Comparison of ENCODE assay signal across 21 cellular contexts in the genomic region with DNA sequence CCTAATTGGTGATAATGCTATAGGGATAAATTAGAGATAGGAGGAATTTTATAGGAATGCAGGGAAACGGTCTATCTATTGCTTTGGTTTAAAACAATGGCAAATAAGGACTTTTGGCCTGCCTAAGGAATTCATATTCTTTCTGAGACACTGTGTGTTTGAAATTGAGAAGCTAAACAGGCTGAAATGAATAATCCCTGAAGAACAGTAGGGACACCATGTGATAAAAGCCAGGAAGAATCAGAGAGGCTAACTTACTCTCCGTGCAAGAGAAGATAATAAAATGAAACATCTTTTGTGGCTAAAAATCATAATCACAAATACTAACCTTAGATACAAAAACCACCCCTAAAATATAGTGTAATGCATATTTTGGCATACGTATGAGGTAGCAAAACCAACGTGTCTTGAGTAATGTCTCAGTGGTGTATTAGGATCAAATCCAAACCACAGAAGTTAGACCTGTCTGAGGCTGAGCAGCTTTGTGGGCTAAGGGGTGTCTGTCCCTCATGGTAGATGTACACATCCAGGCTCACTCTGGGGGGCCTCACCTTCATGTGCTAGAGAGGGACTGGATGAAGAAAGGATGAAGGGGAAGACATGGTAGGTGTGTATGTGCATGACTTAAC.
DNase-seq lines count a peak whose midpoint lies in the region; ATAC-seq and TF ChIP-seq lines count a peak whose summit lies in the region.
"Had no signal": no experiment of that assay in that cellular context is flagged by ENCODE, and none has a peak within 500 bp of the region (broad histone marks: within the 10 kb centered on the region; RNA-seq: fewer than 3 reads in every experiment).

No MANE protein-coding gene starts in this region.

- ATAC-seq in HG03442 (IDR thresholded peaks at IDR 0.05; ENCODE audit: unreplicated experiment), result no peak
- ATAC-seq: natural killer cell; stimulated activated effector memory CD8-positive, alpha-beta T cell treated with anti-CD3 and anti-CD28 coated beads, Interleukin-12 subunit alpha, Interleukin-12 subunit beta, amount 100 ng/mL, for 72 hours had no signal

- no peak overlapping the region for H3K4me3 Mint-ChIP-seq in mesothelial cell of epicardium
- H3K4me3 Mint-ChIP-seq: activated CD4-positive, alpha-beta memory T cell treated with anti-CD3 and anti-CD28 coated beads, Interleukin-2, amount 10 ng/mL, durations not matched to agents 7 days and 5 days; activated naive CD4-positive, alpha-beta T cell treated with anti-CD3 and anti-CD28 coated beads, Interleukin-2, amount 50 U/mL, for 24 hours; CD4-positive, CD25-positive, alpha-beta regulatory T cell; natural killer cell; stimulated activated effector memory CD8-positive, alpha-beta T cell treated with anti-CD3 and anti-CD28 coated beads, Interleukin-12 subunit alpha, Interleukin-12 subunit beta, amount 100 ng/mL, for 72 hours had no signal

- no peaks in the 10 kb centered on the region for H3K36me3 Mint-ChIP-seq in mesothelial cell of epicardium
- H3K36me3 Mint-ChIP-seq: activated naive CD4-positive, alpha-beta T cell treated with anti-CD3 and anti-CD28 coated beads, Interleukin-2, amount 50 U/mL, for 24 hours; CD4-positive, CD25-positive, alpha-beta regulatory T cell; natural killer cell; stimulated activated effector memory CD8-positive, alpha-beta T cell treated with anti-CD3 and anti-CD28 coated beads, Interleukin-12 subunit alpha, Interleukin-12 subunit beta, amount 100 ng/mL, for 72 hours had no signal

- H3K9me3 Mint-ChIP-seq in mesothelial cell of epicardium, result no peaks in the 10 kb centered on the region
- H3K9me3 Mint-ChIP-seq: activated CD4-positive, alpha-beta memory T cell treated with anti-CD3 and anti-CD28 coated beads, Interleukin-2, amount 10 ng/mL, durations not matched to agents 7 days and 5 days; activated naive CD4-positive, alpha-beta T cell treated with anti-CD3 and anti-CD28 coated beads, Interleukin-2, amount 50 U/mL, for 24 hours; CD4-positive, CD25-positive, alpha-beta regulatory T cell; natural killer cell; stimulated activated effector memory CD8-positive, alpha-beta T cell treated with anti-CD3 and anti-CD28 coated beads, Interleukin-12 subunit alpha, Interleukin-12 subunit beta, amount 100 ng/mL, for 72 hours had no signal

- H3K27ac ChIP-seq in brain microvascular endothelial cell, result peak overlapping the region; percentile 97
- H3K27ac ChIP-seq: tibial nerve had no signal

- DNase-seq in A172 (ENCODE audit: low spot score) (peak; percentile 46), HS-5 (ENCODE audit: low read depth) (peak; percentile 18), brain microvascular endothelial cell (peak; percentile 82), mesothelial cell of epicardium (ENCODE audit: low spot score in 2 of 2, unreplicated experiment in 2 of 2) (no peak), NOMO-1 treated with dmso at 0.1 percent for 144 hours (lab: John Stamatoyannopoulos, UW; ENCODE audit: unreplicated experiment) (no peak), NCI-H2081 (lab: John Stamatoyannopoulos, UW) (no peak)
- DNase-seq in stimulated activated CD8-positive, alpha-beta memory T cell treated with anti-CD3 and anti-CD28 coated beads, Interleukin-4, amount 100 ng/mL, for 48 hours, result no peak
- DNase-seq: activated CD4-positive, alpha-beta memory T cell treated with anti-CD3 and anti-CD28 coated beads, Interleukin-2, amount 10 ng/mL, durations not matched to agents 7 days and 5 days; activated T-cell treated with anti-CD3 and anti-CD28 coated beads, Interleukin-2, amount 50 U/mL, for 1 hour; CD4-positive, CD25-positive, alpha-beta regulatory T cell; DMS153; erythroblast; kidney; natural killer cell; NCI-H2029; NCI-H510A treated with DMSO at 0.1 percent for 48 hours; T-helper 1 cell had no signal

- no peaks in the 10 kb centered on the region for H3K27me3 ChIP-seq in brain microvascular endothelial cell (replicated peaks)
- H3K27me3 ChIP-seq: tibial nerve had no signal

- peak overlapping the region; percentile 75 for H3K27ac Mint-ChIP-seq in mesothelial cell of epicardium
- H3K27ac Mint-ChIP-seq: activated CD4-positive, alpha-beta memory T cell treated with anti-CD3 and anti-CD28 coated beads, Interleukin-2, amount 10 ng/mL, durations not matched to agents 7 days and 5 days; activated naive CD4-positive, alpha-beta T cell treated with anti-CD3 and anti-CD28 coated beads, Interleukin-2, amount 50 U/mL, for 24 hours; CD4-positive, CD25-positive, alpha-beta regulatory T cell; natural killer cell; stimulated activated effector memory CD8-positive, alpha-beta T cell treated with anti-CD3 and anti-CD28 coated beads, Interleukin-12 subunit alpha, Interleukin-12 subunit beta, amount 100 ng/mL, for 72 hours had no signal

- no peak overlapping the region for H3K4me3 ChIP-seq in brain microvascular endothelial cell (ENCODE audit: low read depth, low read length)
- H3K4me3 ChIP-seq: tibial nerve had no signal

- in situ Hi-C loops in brain microvascular endothelial cell (cut with HindIII; ENCODE audit: low pct_ligation_motif_present, low sequenced_read_pairs), result no loop called here

- no peaks in the 10 kb centered on the region for H3K27me3 Mint-ChIP-seq in mesothelial cell of epicardium (ENCODE audit: low read depth)
- H3K27me3 Mint-ChIP-seq: activated CD4-positive, alpha-beta memory T cell treated with anti-CD3 and anti-CD28 coated beads, Interleukin-2, amount 10 ng/mL, durations not matched to agents 7 days and 5 days; activated naive CD4-positive, alpha-beta T cell treated with anti-CD3 and anti-CD28 coated beads, Interleukin-2, amount 50 U/mL, for 24 hours; CD4-positive, CD25-positive, alpha-beta regulatory T cell had no signal

- TF ChIP-seq CTCF in brain microvascular endothelial cell (IDR thresholded peaks at IDR 0.05; ENCODE audit: low read depth, low read length, missing control alignments), result no peak
- no peak for TF ChIP-seq CTCF in mesothelial cell of epicardium (IDR thresholded peaks at IDR 0.05; ENCODE audit: unreplicated experiment)

- no peaks in the 10 kb centered on the region for H3K36me3 ChIP-seq in brain microvascular endothelial cell (replicated peaks)
- H3K36me3 ChIP-seq: tibial nerve had no signal

- peaks cover 24% of the 10 kb centered on the region for H3K4me1 Mint-ChIP-seq in mesothelial cell of epicardium
- H3K4me1 Mint-ChIP-seq: activated CD4-positive, alpha-beta memory T cell treated with anti-CD3 and anti-CD28 coated beads, Interleukin-2, amount 10 ng/mL, durations not matched to agents 7 days and 5 days; activated naive CD4-positive, alpha-beta T cell treated with anti-CD3 and anti-CD28 coated beads, Interleukin-2, amount 50 U/mL, for 24 hours; CD4-positive, CD25-positive, alpha-beta regulatory T cell; natural killer cell; stimulated activated effector memory CD8-positive, alpha-beta T cell treated with anti-CD3 and anti-CD28 coated beads, Interleukin-12 subunit alpha, Interleukin-12 subunit beta, amount 100 ng/mL, for 72 hours had no signal

Comparison
In these comparisons a context has a peak if more than half of its experiments do, and no peak if none do; other contexts are left out.
1. DNase-seq: peak in A172 (single experiment), HS-5 (single experiment) and brain microvascular endothelial cell (single experiment); none in mesothelial cell of epicardium (0 of 2), NOMO-1 treated with dmso at 0.1 percent for 144 hours (single experiment), stimulated activated CD8-positive, alpha-beta memory T cell treated with anti-CD3 and anti-CD28 coated beads, Interleukin-4, amount 100 ng/mL, for 48 hours (single experiment) and NCI-H2081 (0 of 2).